In genomic region chr11:125215951-125216350, GRCh38 we compare ENCODE assay signal across 1 cellular context.
TF ChIP-seq lines count a peak whose summit lies in the region.

No MANE protein-coding gene starts in this region.

TF ChIP-seq in H1, 55 proteins besides CTCF, POLR2A, EP300 and RAD21:
- TF ChIP-seq YY1 (IDR thresholded peaks at IDR 0.05; ENCODE audit: low read depth, low read length) (no peak), ATF3 (IDR thresholded peaks at IDR 0.05; ENCODE audit: insufficient read depth, low read depth, low read length) (no peak), NANOG (IDR thresholded peaks at IDR 0.05; ENCODE audit: insufficient read depth, low read depth, low read length, poor library complexity, severe bottlenecking) (no peak), NRF1 (IDR thresholded peaks at IDR 0.05; ENCODE audit: low read depth, low read length) (no peak), CEBPB (IDR thresholded peaks at IDR 0.05; ENCODE audit: low read depth, low read length) (no peak), SP4 (IDR thresholded peaks at IDR 0.05; ENCODE audit: low read length) (no peak), EGR1 (IDR thresholded peaks at IDR 0.05; ENCODE audit: borderline replicate concordance, low read depth, low read length) (no peak), CBX8 (IDR thresholded peaks at IDR 0.05; ENCODE audit: borderline replicate concordance, low read depth, low read length) (no peak), GTF2F1 (IDR thresholded peaks at IDR 0.05; ENCODE audit: borderline replicate concordance, low read depth, low read length) (no peak), SP2 (IDR thresholded peaks at IDR 0.05; ENCODE audit: low read length) (no peak)
TF ChIP-seq in H1: peak in this region for 0.
